In the genomic region with DNA sequence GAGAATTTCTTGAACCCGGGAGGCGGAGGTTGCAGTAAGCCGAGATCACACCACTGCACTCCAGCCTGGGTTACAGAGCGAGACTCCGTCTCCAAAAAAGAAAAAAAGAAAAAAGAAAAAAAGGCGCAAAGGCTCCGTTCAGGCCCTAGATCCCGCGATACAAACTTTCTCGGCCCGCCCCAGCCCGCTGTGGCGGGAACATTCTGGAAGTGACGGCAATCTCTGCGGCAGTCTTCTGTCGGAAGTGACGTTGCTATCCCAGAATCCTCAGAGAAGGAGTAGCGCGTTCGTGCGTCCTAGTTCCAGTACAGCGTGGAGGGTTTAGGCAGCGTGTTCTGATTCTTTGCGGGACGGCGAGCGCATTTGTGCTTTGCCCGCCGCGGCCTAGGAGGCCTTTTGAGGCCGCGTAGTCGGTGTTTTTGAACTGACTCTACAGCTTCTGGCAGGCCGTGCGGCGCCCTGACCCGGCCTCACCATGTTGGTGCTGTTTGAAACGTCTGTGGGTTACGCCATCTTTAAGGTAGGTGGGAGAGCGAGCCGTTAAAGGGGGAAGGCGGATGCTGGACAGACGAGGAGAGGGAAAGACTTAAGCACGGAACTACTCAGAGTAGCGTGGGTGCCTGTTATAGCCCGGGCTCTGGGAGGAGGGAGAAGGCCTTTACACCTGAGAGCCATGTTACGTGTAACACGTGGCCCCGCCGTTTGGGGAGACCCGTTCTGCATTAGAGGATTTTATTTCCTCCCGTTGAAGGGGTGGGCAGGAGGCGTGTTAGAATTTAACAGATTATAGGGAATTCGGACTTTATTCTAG, we compare ENCODE assay signal across 1 cellular context.
TF ChIP-seq lines count a peak whose summit lies in the region.

A gene with protein sequence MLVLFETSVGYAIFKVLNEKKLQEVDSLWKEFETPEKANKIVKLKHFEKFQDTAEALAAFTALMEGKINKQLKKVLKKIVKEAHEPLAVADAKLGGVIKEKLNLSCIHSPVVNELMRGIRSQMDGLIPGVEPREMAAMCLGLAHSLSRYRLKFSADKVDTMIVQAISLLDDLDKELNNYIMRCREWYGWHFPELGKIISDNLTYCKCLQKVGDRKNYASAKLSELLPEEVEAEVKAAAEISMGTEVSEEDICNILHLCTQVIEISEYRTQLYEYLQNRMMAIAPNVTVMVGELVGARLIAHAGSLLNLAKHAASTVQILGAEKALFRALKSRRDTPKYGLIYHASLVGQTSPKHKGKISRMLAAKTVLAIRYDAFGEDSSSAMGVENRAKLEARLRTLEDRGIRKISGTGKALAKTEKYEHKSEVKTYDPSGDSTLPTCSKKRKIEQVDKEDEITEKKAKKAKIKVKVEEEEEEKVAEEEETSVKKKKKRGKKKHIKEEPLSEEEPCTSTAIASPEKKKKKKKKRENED (plus strand): TSS at position 297 of the 811 bp plus-strand sequence. CDS start 179 bp downstream, at position 476.

TF ChIP-seq in IMR-90, 13 proteins besides CTCF, POLR2A, EP300 and RAD21 (continued from another document):
- TF ChIP-seq, protein P1, sequence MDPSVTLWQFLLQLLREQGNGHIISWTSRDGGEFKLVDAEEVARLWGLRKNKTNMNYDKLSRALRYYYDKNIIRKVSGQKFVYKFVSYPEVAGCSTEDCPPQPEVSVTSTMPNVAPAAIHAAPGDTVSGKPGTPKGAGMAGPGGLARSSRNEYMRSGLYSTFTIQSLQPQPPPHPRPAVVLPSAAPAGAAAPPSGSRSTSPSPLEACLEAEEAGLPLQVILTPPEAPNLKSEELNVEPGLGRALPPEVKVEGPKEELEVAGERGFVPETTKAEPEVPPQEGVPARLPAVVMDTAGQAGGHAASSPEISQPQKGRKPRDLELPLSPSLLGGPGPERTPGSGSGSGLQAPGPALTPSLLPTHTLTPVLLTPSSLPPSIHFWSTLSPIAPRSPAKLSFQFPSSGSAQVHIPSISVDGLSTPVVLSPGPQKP (IDR thresholded peaks at IDR 0.05; ENCODE audit: borderline replicate concordance, low read depth, low read length), result no peak
